Comparison of ENCODE assay signal across 1 cellular context in genomic region chr19:38648789-38649304, GRCh38.
TF ChIP-seq lines count a peak whose summit lies in the region.

No MANE protein-coding gene starts in this region.

TF ChIP-seq in WTC11, 78 proteins besides CTCF, POLR2A, EP300 and RAD21 (continued from another document):
- TF ChIP-seq STAT6 (CRISPR knock-in tag; conservative IDR thresholded peaks at IDR 0.05; ENCODE audit: low read depth) (no peak), MYBL2 (CRISPR knock-in tag; IDR thresholded peaks at IDR 0.05) (no peak), SP1 (CRISPR knock-in tag; conservative IDR thresholded peaks at IDR 0.05) (no peak)
